Comparison of ENCODE assay signal across 18 cellular contexts in genomic region chr7:80869821-80870751, GRCh38. TPM values are rescaled to one million over a fixed set of nuclear protein-coding genes. Genes with fewer than 3 reads are reported as not detected.
DNase-seq lines count a peak whose midpoint lies in the region; ATAC-seq and TF ChIP-seq lines count a peak whose summit lies in the region.
"Had no signal": no experiment of that assay in that cellular context is flagged by ENCODE, and none has a peak within 500 bp of the region (broad histone marks: within the 10 kb centered on the region; RNA-seq: fewer than 3 reads in every experiment).

No MANE protein-coding gene starts in this region.

- no peak overlapping the region for H3K27ac Mint-ChIP-seq in activated T-helper 17 cell treated with anti-CD3 and anti-CD28 coated beads, Interleukin-2, amount 50 U/mL, for 72 hours
- H3K27ac Mint-ChIP-seq: activated CD4-positive, alpha-beta T cell treated with anti-CD3 and anti-CD28 coated beads, Interleukin-2, amount 10 ng/mL, durations not matched to agents 7 days and 5 days; stimulated activated naive CD8-positive, alpha-beta T cell treated with anti-CD3 and anti-CD28 coated beads, Interleukin-15, amount 100 ng/mL, for 72 hours had no signal

- DNase-seq in Panc1 (ENCODE audit: low read depth, low spot score) (no peak), kidney tubule cell (ENCODE audit: low spot score) (peak; percentile 32), stomach (no peak)
- DNase-seq in effector CD8-positive, alpha-beta T cell (lab: John Stamatoyannopoulos, UW) = no peak
- DNase-seq: activated CD4-positive, alpha-beta T cell treated with anti-CD3 and anti-CD28 coated beads, Interleukin-2, amount 10 ng/mL, durations not matched to agents 7 days and 5 days; activated naive CD4-positive, alpha-beta T cell treated with anti-CD3 and anti-CD28 coated beads, Interleukin-2, amount 50 U/mL, for 16 hours; activated T-cell treated with anti-CD3 and anti-CD28 coated beads for 4 hours; hippocampal formation; MG63; NCI-H2029; pancreas; stimulated activated CD4-positive, alpha-beta T cell treated with anti-CD3 and anti-CD28 coated beads, Interleukin-15, amount 100 ng/mL, for 24 hours; stimulated activated naive CD8-positive, alpha-beta T cell treated with anti-CD3 and anti-CD28 coated beads, Interleukin-15, amount 100 ng/mL, for 72 hours had no signal

- H3K36me3 ChIP-seq in HEK293 (ENCODE audit: control insufficient read depth in 2 of 2, insufficient read depth in 1 of 2, low read length in 2 of 2) (no peaks in the 10 kb centered on the region), Panc1 (ENCODE audit: control insufficient read depth, insufficient read depth, low read length) (no peaks in the 10 kb centered on the region), stomach (no peaks in the 10 kb centered on the region)
- H3K36me3 ChIP-seq: BLaER1, MG63, pancreas, SJSA1 had no signal

- H3K9me3 Mint-ChIP-seq in activated T-helper 17 cell treated with anti-CD3 and anti-CD28 coated beads, Interleukin-2, amount 50 U/mL, for 72 hours = peaks cover 12% of the 10 kb centered on the region
- H3K9me3 Mint-ChIP-seq: activated CD4-positive, alpha-beta T cell treated with anti-CD3 and anti-CD28 coated beads, Interleukin-2, amount 10 ng/mL, durations not matched to agents 7 days and 5 days; stimulated activated naive CD8-positive, alpha-beta T cell treated with anti-CD3 and anti-CD28 coated beads, Interleukin-15, amount 100 ng/mL, for 72 hours had no signal

- intact Hi-C loops in Panc1 (cut with micrococcal nuclease; ENCODE audit: unreplicated experiment) = no loop called here
- intact Hi-C loops in stomach (cut with DNase I; ENCODE audit: low total_unique reads) = no loop called here

- no peak for TF ChIP-seq EP300 in stomach (IDR thresholded peaks at IDR 0.05)

- no peak overlapping the region for H3K4me3 Mint-ChIP-seq in activated T-helper 17 cell treated with anti-CD3 and anti-CD28 coated beads, Interleukin-2, amount 50 U/mL, for 72 hours
- H3K4me3 Mint-ChIP-seq: activated CD4-positive, alpha-beta T cell treated with anti-CD3 and anti-CD28 coated beads, Interleukin-2, amount 10 ng/mL, durations not matched to agents 7 days and 5 days; stimulated activated naive CD8-positive, alpha-beta T cell treated with anti-CD3 and anti-CD28 coated beads, Interleukin-15, amount 100 ng/mL, for 72 hours had no signal

- no peak for TF ChIP-seq POLR2A in stomach (IDR thresholded peaks at IDR 0.05)

- CTCF ChIA-PET in HEK293 (lab: Yijun Ruan, JAX) = interaction anchor here (0.7 kb wide), 1 partner anchor 27 kb away, joined by 3 read pairs; no protein-coding TSS in a partner anchor
- CTCF ChIA-PET in Panc1 (lab: Charles Lee) = interaction anchor here (0.5 kb wide), 1 partner anchor 35 kb away, joined by 3 read pairs; no protein-coding TSS in a partner anchor

- H3K27ac ChIP-seq in HEK293 (ENCODE audit: extremely low read depth, low read depth, low read length) (peak overlapping the region; percentile 60), Panc1 (ENCODE audit: low read length) (peak overlapping the region; percentile 95), stomach (peak overlapping the region; percentile 3 to 45 (median 18))
- H3K27ac ChIP-seq: BLaER1, pancreas, SJSA1 had no signal

- BruUV-seq in Panc1 (replicated peaks; lab: Mats Ljungman, UMichigan) = no TSS peak

- H3K27me3 ChIP-seq in Panc1 (ENCODE audit: control insufficient read depth, insufficient read depth, low read length) (no peaks in the 10 kb centered on the region), stomach (no peaks in the 10 kb centered on the region)
- H3K27me3 ChIP-seq: BLaER1, MG63, pancreas, SJSA1 had no signal

- H3K9me3 ChIP-seq in HEK293 (ENCODE audit: control insufficient read depth, insufficient read depth, low read depth, low read length) = no peaks in the 10 kb centered on the region
- H3K9me3 ChIP-seq in Panc1 (ENCODE audit: control insufficient read depth, insufficient read depth, low read depth, low read length) = no peaks in the 10 kb centered on the region
- no peaks in the 10 kb centered on the region for H3K9me3 ChIP-seq in stomach
- H3K9me3 ChIP-seq: BLaER1, MG63, pancreas, SJSA1 had no signal

- no peaks in the 10 kb centered on the region for H3K27me3 Mint-ChIP-seq in activated T-helper 17 cell treated with anti-CD3 and anti-CD28 coated beads, Interleukin-2, amount 50 U/mL, for 72 hours
- H3K27me3 Mint-ChIP-seq: activated CD4-positive, alpha-beta T cell treated with anti-CD3 and anti-CD28 coated beads, Interleukin-2, amount 10 ng/mL, durations not matched to agents 7 days and 5 days; stimulated activated naive CD8-positive, alpha-beta T cell treated with anti-CD3 and anti-CD28 coated beads, Interleukin-15, amount 100 ng/mL, for 72 hours had no signal

- no peaks in the 10 kb centered on the region for H3K36me3 Mint-ChIP-seq in activated T-helper 17 cell treated with anti-CD3 and anti-CD28 coated beads, Interleukin-2, amount 50 U/mL, for 72 hours (ENCODE audit: low read depth)

- H3K4me3 ChIP-seq in HEK293 (ENCODE audit: low read depth, low read length) (no peak overlapping the region), Panc1 (ENCODE audit: low read depth in 2 of 2, low read length in 2 of 2) (peak overlapping the region in 1 of 2 experiments; percentile 5; a peak in 2 of 4 replicates), stomach (no peak overlapping the region)
- H3K4me3 ChIP-seq: BLaER1, MG63, pancreas, SJSA1 had no signal

- TF ChIP-seq CTCF in HEK293 (tag by site-specific recombination; IDR thresholded peaks at IDR 0.05) (no peak), Panc1 (IDR thresholded peaks at IDR 0.05) (no peak), stomach (IDR thresholded peaks at IDR 0.05) (no peak)

- H3K4me1 ChIP-seq in HEK293 (ENCODE audit: control insufficient read depth, insufficient read depth, low read length) (peaks cover 20% of the 10 kb centered on the region), Panc1 (ENCODE audit: control insufficient read depth, insufficient read depth, low read length) (peaks cover 75% of the 10 kb centered on the region), stomach (peaks cover 0 to 27% (median 12%) of the 10 kb centered on the region in 4 donors)
- H3K4me1 ChIP-seq: BLaER1, pancreas, SJSA1 had no signal

- POLR2A ChIA-PET in HEK293 (lab: Yijun Ruan, JAX) (no interaction called here), Panc1 (lab: Charles Lee) (no interaction called here)

- in situ Hi-C loops in Panc1 (cut with HindIII; ENCODE audit: low pct_unique_long_range_greater_than_20kb, low sequenced_read_pairs) = no loop called here

- peak; percentile 77 for ATAC-seq in Panc1
- no peak for ATAC-seq in HG03432 (IDR thresholded peaks at IDR 0.05; ENCODE audit: unreplicated experiment)
- ATAC-seq in activated T-helper 17 cell treated with anti-CD3 and anti-CD28 coated beads, Interleukin-2, amount 50 U/mL, for 72 hours (replicated peaks) = no peak
- ATAC-seq: stimulated activated naive CD8-positive, alpha-beta T cell treated with anti-CD3 and anti-CD28 coated beads, Interleukin-15, amount 100 ng/mL, for 72 hours had no signal

- no peaks in the 10 kb centered on the region for H3K4me1 Mint-ChIP-seq in activated T-helper 17 cell treated with anti-CD3 and anti-CD28 coated beads, Interleukin-2, amount 50 U/mL, for 72 hours
- H3K4me1 Mint-ChIP-seq: activated CD4-positive, alpha-beta T cell treated with anti-CD3 and anti-CD28 coated beads, Interleukin-2, amount 10 ng/mL, durations not matched to agents 7 days and 5 days; stimulated activated naive CD8-positive, alpha-beta T cell treated with anti-CD3 and anti-CD28 coated beads, Interleukin-15, amount 100 ng/mL, for 72 hours had no signal

- 83 to 89% (median 86%) methylated on average over 6 of the region's 6 CpGs for WGBS in stomach, 5 donors

TF ChIP-seq in HEK293, 187 proteins besides CTCF, POLR2A, EP300 and RAD21:
- TF ChIP-seq PRDM10 (tag by site-specific recombination; IDR thresholded peaks at IDR 0.05) = peak; percentile 66
- peak; percentile 21; the same call in 1 of the 2 replicates for TF ChIP-seq ZNF600 (tag by site-specific recombination; IDR thresholded peaks at IDR 0.05)
- no peak for TF ChIP-seq GLIS2 (tag by site-specific recombination; IDR thresholded peaks at IDR 0.05)

RNA-seq across cellular contexts. Expression of gene SEMA3C, which starts 48.8 kb away (rescaled TPM):
- total RNA-seq in Panc1 (2021; ENCODE audit: unreplicated experiment) (232 TPM), stomach (100 to 1,000 TPM in 3 of 5 donors, 10 to 100 TPM in 2; 45.9 to 344 (median 103) TPM)
- polyA plus RNA-seq in Panc1 (2012; ENCODE audit: insufficient read length) = 166 TPM
- 1 to 10 TPM; 4.5 to 7.9 (median 5.6) TPM for polyA plus RNA-seq in stomach
- not detected for total RNA-seq in activated T-helper 17 cell treated with anti-CD3 and anti-CD28 coated beads, Interleukin-2, amount 50 U/mL, for 72 hours
- total RNA-seq: activated CD4-positive, alpha-beta T cell treated with anti-CD3 and anti-CD28 coated beads, Interleukin-2, amount 10 ng/mL, durations not matched to agents 7 days and 5 days had no signal

Comparison
In these comparisons a context has a peak if more than half of its experiments do, and no peak if none do; other contexts are left out.
1. H3K27ac ChIP-seq: peak in every context shown above with its lines; median percentile 95 in Panc1; 60 in HEK293; 18 in stomach.
2. RNA of gene SEMA3C, which starts 48.8 kb away (total RNA-seq): 232 TPM in Panc1 (single experiment) and 45.9 to 344 TPM in stomach; not detected in activated T-helper 17 cell treated with anti-CD3 and anti-CD28 coated beads, Interleukin-2, amount 50 U/mL, for 72 hours; every median in the first group is over 10 times any median in the second.